ENCODE assay signal across 17 cellular contexts in the genomic region with DNA sequence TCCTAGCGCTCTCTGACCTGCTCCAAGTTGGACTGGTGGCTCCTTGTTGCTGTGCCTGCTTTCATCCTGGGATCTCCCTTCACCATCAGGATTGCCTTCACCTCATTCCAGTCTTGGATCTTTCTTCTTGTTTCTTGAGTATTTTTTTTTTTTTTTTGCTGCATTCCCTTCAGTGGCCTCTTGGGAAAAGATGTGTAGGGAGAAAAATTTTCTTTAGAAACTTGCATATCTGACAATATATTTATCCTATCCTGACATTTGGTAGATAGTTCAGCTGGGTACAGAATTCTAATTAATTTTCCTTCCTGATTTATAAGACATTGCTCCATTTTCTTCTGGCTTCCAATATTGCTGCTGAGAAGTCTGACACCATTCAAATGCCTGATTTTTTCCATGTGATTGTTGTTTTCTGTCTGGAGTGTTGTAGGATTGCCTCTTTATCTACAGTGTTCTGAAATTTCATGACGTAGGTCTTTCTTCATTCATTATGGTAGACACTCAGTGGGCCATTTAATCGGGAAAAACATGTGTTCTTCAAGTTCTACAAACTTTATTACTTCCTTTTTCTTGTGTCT. TPM values are rescaled to one million over a fixed set of nuclear protein-coding genes. Genes with fewer than 3 reads are reported as not detected.
"Had no signal": no experiment of that assay in that cellular context is flagged by ENCODE, and none has a peak within 500 bp of the region (broad histone marks: within the 10 kb centered on the region; RNA-seq: fewer than 3 reads in every experiment).

No MANE protein-coding gene starts in this region.

- H3K4me3 ChIP-seq: dorsolateral prefrontal cortex, lower lobe of right lung, right atrium auricular region, smooth muscle cell, transverse colon had no signal

- H3K9me3 ChIP-seq: lower lobe of right lung, neutrophil had no signal

- DNase-seq: activated CD4-positive, alpha-beta T cell treated with anti-CD3 and anti-CD28 coated beads, Interleukin-2, amount 50 U/mL, for 1 hour; activated CD4-positive, CD25-positive, alpha-beta regulatory T cell; activated naive CD4-positive, alpha-beta T cell treated with anti-CD3 and anti-CD28 coated beads, Interleukin-2, amount 50 U/mL, for 16 hours; amniotic stem cell; dorsolateral prefrontal cortex; hippocampal formation; lower lobe of right lung; naive B cell; T-helper 17 cell; transverse colon had no signal

- H3K27ac Mint-ChIP-seq: activated T-helper 2 cell treated with anti-CD3 and anti-CD28 coated beads, Interferon-gamma antibody, Interleukin-2, Interleukin-4, amounts not matched to agents 10 μg/mL and 5 μg/mL and 100 μg/mL, durations not matched to agents 14 hours and 24 hours and 36 hours; brain; T-helper 17 cell had no signal

- H3K27me3 ChIP-seq: dorsolateral prefrontal cortex, neutrophil, right atrium auricular region, transverse colon had no signal

- H3K36me3 ChIP-seq: lower lobe of right lung, neutrophil, right atrium auricular region, transverse colon had no signal

- H3K27ac ChIP-seq: dorsolateral prefrontal cortex, lower lobe of right lung, neutrophil, right atrium auricular region, transverse colon had no signal

- H3K36me3 Mint-ChIP-seq: brain had no signal

- H3K27me3 Mint-ChIP-seq: naive B cell, T-helper 17 cell had no signal

- ATAC-seq: lower lobe of right lung, T-helper 17 cell had no signal

- H3K4me3 Mint-ChIP-seq: brain, naive B cell, T-helper 17 cell had no signal

- H3K4me2 ChIP-seq: smooth muscle cell had no signal

RNA-seq across cellular contexts. Expression of a gene that starts 23.0 kb away (rescaled TPM):
- total RNA-seq: chondrocyte, right atrium auricular region, transverse colon had no signal

RNA-seq across cellular contexts. Expression of a gene that starts 29.3 kb away (rescaled TPM):
- total RNA-seq: activated T-helper 2 cell treated with anti-CD3 and anti-CD28 coated beads, Interferon-gamma antibody, Interleukin-2, Interleukin-4, amounts not matched to agents 10 μg/mL and 5 μg/mL and 100 μg/mL, durations not matched to agents 14 hours and 24 hours and 36 hours; chondrocyte; fibroblast of lung; smooth muscle cell had no signal
